8 cellular contexts compared by ENCODE assay signal in genomic region chr3:4986175-4986610, GRCh38. TPM values are rescaled to one million over a fixed set of nuclear protein-coding genes. Genes with fewer than 3 reads are reported as not detected.
A peak's percentile ranks its signal among the peaks of the same experiment; 100 is the strongest.
DNase-seq lines count a peak whose midpoint lies in the region; ATAC-seq and TF ChIP-seq lines count a peak whose summit lies in the region.

No MANE protein-coding gene starts in this region.

- peak overlapping the region; percentile 100 for H3K27ac ChIP-seq in left ventricle myocardium inferior (replicated peaks)
- H3K27ac ChIP-seq in skin epidermis = peak overlapping the region; percentile 35 to 100 (median 98)

- no peak for TF ChIP-seq CTCF in HFF-Myc (IDR thresholded peaks at IDR 0.05; ENCODE audit: low read depth, low read length, missing control alignments)
- no peak for TF ChIP-seq CTCF in activated B cell treated with CpG ODN at 0.5 μM for 24 hours (IDR thresholded peaks at IDR 0.05)
- TF ChIP-seq CTCF in left ventricle myocardium inferior (IDR thresholded peaks at IDR 0.05; ENCODE audit: borderline replicate concordance) = no peak

- H3K4me3 Mint-ChIP-seq in activated B cell treated with CpG ODN at 0.5 μM for 24 hours = peak overlapping the region; percentile 83

- H3K9me3 Mint-ChIP-seq in activated B cell treated with CpG ODN at 0.5 μM for 24 hours = no peaks in the 10 kb centered on the region

- ATAC-seq in activated B cell treated with CpG ODN at 0.5 μM for 24 hours (ENCODE audit: low read depth) (no peak), HG03280 (IDR thresholded peaks at IDR 0.05; ENCODE audit: unreplicated experiment) (no peak)

- H3K36me3 Mint-ChIP-seq in activated B cell treated with CpG ODN at 0.5 μM for 24 hours (ENCODE audit: low read depth) = peaks cover 33% of the 10 kb centered on the region

- peaks cover 85% of the 10 kb centered on the region for H3K4me1 ChIP-seq in left ventricle myocardium inferior

- H3K4me3 ChIP-seq in HFF-Myc (replicated peaks; ENCODE audit: low read depth, low read length) (peak overlapping the region; percentile 29; the same call in 1 of the 2 replicates), left ventricle myocardium inferior (peak overlapping the region; percentile 98), skin epidermis (peak overlapping the region; percentile 17 to 36 (median 32))

- intact Hi-C loops in activated B cell treated with CpG ODN at 0.5 μM for 24 hours (cut with micrococcal nuclease) = loop anchor here (10.0 kb wide), 3 partner anchors 491 to 921 kb away; partner anchors contain the start of genes ITPR1 and SETMAR
- intact Hi-C loops in left ventricle myocardium inferior (cut with micrococcal nuclease) = loop anchor here (10.0 kb wide), 1 partner anchor 271 kb away; no protein-coding TSS in a partner anchor

- DNase-seq in HFF-Myc (ENCODE audit: extremely low read depth, low read depth) (no peak), activated B cell treated with CpG ODN at 0.5 μM for 24 hours (no peak), left ventricle myocardium inferior (no peak), NCI-H1092 (lab: John Stamatoyannopoulos, UW) (no peak), 8988T (no peak), NCI-H446 (lab: John Stamatoyannopoulos, UW) (no peak)

- CTCF ChIA-PET in activated B cell treated with CpG ODN at 0.5 μM for 24 hours (lab: Charles Lee) = interaction anchor here (1.6 to 2.6 kb wide), 3 partner anchors 10 to 71 kb away, joined by 4 to 10 read pairs (median 5); no protein-coding TSS in a partner anchor

- no peaks in the 10 kb centered on the region for H3K27me3 Mint-ChIP-seq in activated B cell treated with CpG ODN at 0.5 μM for 24 hours

- no peaks in the 10 kb centered on the region for H3K9me3 ChIP-seq in left ventricle myocardium inferior (replicated peaks)

- peak overlapping the region; percentile 78 for H3K27ac Mint-ChIP-seq in activated B cell treated with CpG ODN at 0.5 μM for 24 hours

- POLR2A ChIA-PET in activated B cell treated with CpG ODN at 0.5 μM for 24 hours (lab: Charles Lee) = interaction anchor here (0.6 to 14.2 kb wide), 8 partner anchors 8 to 493 kb away, joined by 3 to 478 read pairs (median 5); no protein-coding TSS in a partner anchor

- H3K27me3 ChIP-seq in left ventricle myocardium inferior (ENCODE audit: low read depth) = no peaks in the 10 kb centered on the region

- H3K4me1 Mint-ChIP-seq in activated B cell treated with CpG ODN at 0.5 μM for 24 hours = peaks cover 84% of the 10 kb centered on the region

- peaks cover 23% of the 10 kb centered on the region for H3K36me3 ChIP-seq in left ventricle myocardium inferior

RNA-seq across cellular contexts. Expression of gene BHLHE40, which starts 7.0 kb away (rescaled TPM):
- 41.5 and 43.9 TPM in 2 replicates for total RNA-seq in activated B cell treated with CpG ODN at 0.5 μM for 24 hours
- 33.9 TPM for total RNA-seq in left ventricle myocardium inferior

Comparison
In these comparisons a context has a peak if more than half of its experiments do, and no peak if none do; other contexts are left out.
1. H3K4me3 ChIP-seq: peak in every context shown above with its lines; median percentile 98 in left ventricle myocardium inferior; 32 in skin epidermis; 29 in HFF-Myc.